ENCODE assay signal across 7 cellular contexts in genomic region chr11:96388891-96389603, GRCh38. TPM values are rescaled to one million over a fixed set of nuclear protein-coding genes. Genes with fewer than 3 reads are reported as not detected.
A peak's percentile ranks its signal among the peaks of the same experiment; 100 is the strongest.
DNase-seq lines count a peak whose midpoint lies in the region; ATAC-seq, FAIRE-seq and TF ChIP-seq lines count a peak whose summit lies in the region.

No MANE protein-coding gene starts in this region.

- ATAC-seq in GM21723 (IDR thresholded peaks at IDR 0.05; ENCODE audit: unreplicated experiment) (peak; percentile 46), activated B cell treated with CpG ODN at 0.5 μM for 24 hours (ENCODE audit: low read depth) (peak; percentile 11), Right ventricle myocardium superior (ENCODE audit: poor library complexity) (peak; percentile 47), pancreas (peak; percentile 20 to 48 (median 42))

- no peaks in the 10 kb centered on the region for H3K9me3 Mint-ChIP-seq in activated B cell treated with CpG ODN at 0.5 μM for 24 hours

- peak overlapping the region; percentile 74 to 86 (median 79) for H3K27ac ChIP-seq in pancreas

- H3K4me3 Mint-ChIP-seq in activated B cell treated with CpG ODN at 0.5 μM for 24 hours = peak overlapping the region; percentile 94

- no peaks in the 10 kb centered on the region for H3K27me3 ChIP-seq in pancreas

- no peak for FAIRE-seq in pancreas (lab: Jason Lieb, UNC)

- intact Hi-C loops in activated B cell treated with CpG ODN at 0.5 μM for 24 hours (cut with micrococcal nuclease) (loop anchor here (1.0 kb wide), 4 partner anchors 46 to 599 kb away; partner anchors contain the start of genes CEP57, MAML2 and MTMR2), Right ventricle myocardium superior (cut with DNase I) (no loop called here), pancreas (cut with DNase I) (no loop called here)

- 0% methylated on average over 21 of the region's 21 CpGs for WGBS in pancreas, 2 donors

- H3K36me3 ChIP-seq in pancreas = no peaks in the 10 kb centered on the region

- DNase-seq in HuH-7 (ENCODE audit: low spot score) (peak; percentile 37), activated B cell treated with CpG ODN at 0.5 μM for 24 hours (no peak), Right ventricle myocardium superior (no peak), pancreas (no peak), H4 (ENCODE audit: low spot score) (no peak)

- peaks cover 37% of the 10 kb centered on the region for H3K36me3 Mint-ChIP-seq in activated B cell treated with CpG ODN at 0.5 μM for 24 hours (ENCODE audit: low read depth)

- CTCF ChIA-PET in activated B cell treated with CpG ODN at 0.5 μM for 24 hours (lab: Charles Lee) = interaction anchor here (1.0 to 3.1 kb wide), 5 partner anchors 47 to 553 kb away, joined by 3 to 17 read pairs (median 12); partner anchors contain the start of gene MAML2

- no peaks in the 10 kb centered on the region for H3K27me3 Mint-ChIP-seq in activated B cell treated with CpG ODN at 0.5 μM for 24 hours

- H3K27ac Mint-ChIP-seq in activated B cell treated with CpG ODN at 0.5 μM for 24 hours = peak overlapping the region; percentile 90

- H3K4me1 Mint-ChIP-seq in activated B cell treated with CpG ODN at 0.5 μM for 24 hours = peaks cover 33% of the 10 kb centered on the region

- POLR2A ChIA-PET in activated B cell treated with CpG ODN at 0.5 μM for 24 hours (lab: Charles Lee) = interaction anchor here (0.6 to 3.2 kb wide), 12 partner anchors 9 to 1416 kb away, joined by 3 to 36 read pairs (median 4); partner anchors contain the start of genes CEP57, CWC15, FAM76B and MAML2

- H3K4me1 ChIP-seq in pancreas = peaks cover 10 to 21% (median 21%) of the 10 kb centered on the region in 3 donors

- no peaks in the 10 kb centered on the region for H3K9me3 ChIP-seq in pancreas

- H3K4me3 ChIP-seq in GM12875 (ENCODE audit: low read depth, low read length) = peak overlapping the region; percentile 88
- H3K4me3 ChIP-seq in pancreas = peak overlapping the region; percentile 54 to 86 (median 72)

- TF ChIP-seq CTCF in GM12875 (IDR thresholded peaks at IDR 0.05; ENCODE audit: borderline replicate concordance, insufficient read depth, low read depth, low read length) = no peak
- no peak for TF ChIP-seq CTCF in activated B cell treated with CpG ODN at 0.5 μM for 24 hours (IDR thresholded peaks at IDR 0.05)
- TF ChIP-seq CTCF in pancreas (IDR thresholded peaks at IDR 0.05) = no peak

RNA-seq across cellular contexts. Expression of gene CCDC82, which starts 0.7 kb away (rescaled TPM):
- total RNA-seq in activated B cell treated with CpG ODN at 0.5 μM for 24 hours = 22.6 and 33.8 TPM in 2 replicates
- total RNA-seq in Right ventricle myocardium superior = 12.7 TPM
- 10 to 100 TPM in 3 of 6 donors, 1 to 10 TPM in 3; 5.5 to 12.0 (median 8.3) TPM for total RNA-seq in pancreas
- polyA plus RNA-seq in pancreas = 10 to 100 TPM in 1 of 2 donors, 1 to 10 TPM in 1; 9.9 to 18.2 TPM
- 5.5 and 8.5 TPM in 2 replicates for total RNA-seq in H4 (2014; rRNA removed; shearing (Covaris generic))

RNA-seq across cellular contexts. Expression of gene JRKL, which starts 0.8 kb away (rescaled TPM):
- 9.6 and 9.8 TPM in 2 replicates for total RNA-seq in activated B cell treated with CpG ODN at 0.5 μM for 24 hours
- 6.5 TPM for total RNA-seq in Right ventricle myocardium superior
- 1 to 10 TPM; 2.0 to 7.0 (median 3.1) TPM for total RNA-seq in pancreas
- polyA plus RNA-seq in pancreas = 1 to 10 TPM; 2.5 to 3.7 TPM
- 4.1 and 4.6 TPM in 2 replicates for total RNA-seq in H4 (2014; rRNA removed; shearing (Covaris generic))

RNA-seq across cellular contexts. Expression of gene MAML2, which starts 46.1 kb away (rescaled TPM):
- total RNA-seq in activated B cell treated with CpG ODN at 0.5 μM for 24 hours (20.9 and 24.8 TPM in 2 replicates), Right ventricle myocardium superior (4.5 TPM), pancreas (10 to 100 TPM in 1 of 6 donors, 1 to 10 TPM in 5; 3.1 to 11.8 (median 4.9) TPM)
- polyA plus RNA-seq in pancreas = 1 to 10 TPM; 2.4 to 3.2 TPM
- total RNA-seq in H4 (2014; rRNA removed; shearing (Covaris generic)) = 2.3 and 4.3 TPM in 2 replicates
